In the genomic region with DNA sequence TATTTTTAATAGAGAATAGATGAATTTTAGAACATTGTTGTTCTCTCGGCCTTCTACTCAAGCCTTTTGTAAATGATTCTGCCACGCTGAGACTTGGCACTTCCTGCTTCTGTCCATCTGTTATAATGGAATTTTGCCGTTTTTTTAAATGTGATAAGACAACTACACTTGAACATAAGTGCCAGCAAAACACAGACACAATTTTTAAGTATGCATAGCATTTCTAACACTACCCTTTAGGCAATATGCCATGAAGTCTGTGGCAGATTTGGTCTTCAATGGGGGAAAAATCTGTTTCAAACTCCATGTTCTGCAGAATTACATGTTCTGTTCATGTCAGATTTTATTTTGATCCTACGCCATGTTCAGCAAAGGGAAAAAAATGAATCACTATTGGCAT, we compare ENCODE assay signal across 26 cellular contexts.
"Had no signal": no experiment of that assay in that cellular context is flagged by ENCODE, and none has a peak within 500 bp of the region (broad histone marks: within the 10 kb centered on the region; RNA-seq: fewer than 3 reads in every experiment).

No MANE protein-coding gene starts in this region.

- ATAC-seq: left cardiac atrium; left lobe of liver; left ventricle myocardium superior; lower lobe of right lung; naive thymus-derived CD4-positive, alpha-beta T cell; natural killer cell treated with Interleukin-12 subunit alpha and Interleukin-12 subunit beta and Interleukin-15 and Interleukin-18, amount 100 ng/mL, for 72 hours; right lobe of liver; stimulated activated memory B cell treated with anti-CD40 and anti-IgM and Interleukin-4, amounts not matched to agents 10 μg/mL and 1 μg/mL and 100 μg/mL, for 72 hours; stimulated activated naive CD8-positive, alpha-beta T cell treated with anti-CD3 and anti-CD28 coated beads, Interleukin-15, amount 100 ng/mL, for 72 hours had no signal

- H3K9me3 Mint-ChIP-seq: naive thymus-derived CD4-positive, alpha-beta T cell; stimulated activated memory B cell treated with anti-CD40 and anti-IgM and Interleukin-4, amounts not matched to agents 10 μg/mL and 1 μg/mL and 100 μg/mL, for 72 hours; stimulated activated naive CD8-positive, alpha-beta T cell treated with anti-CD3 and anti-CD28 coated beads, Interleukin-15, amount 100 ng/mL, for 72 hours had no signal

- H3K4me3 Mint-ChIP-seq: naive thymus-derived CD4-positive, alpha-beta T cell; natural killer cell treated with Interleukin-12 subunit alpha and Interleukin-12 subunit beta and Interleukin-15 and Interleukin-18, amount 100 ng/mL, for 72 hours; stimulated activated memory B cell treated with anti-CD40 and anti-IgM and Interleukin-4, amounts not matched to agents 10 μg/mL and 1 μg/mL and 100 μg/mL, for 72 hours; stimulated activated naive CD8-positive, alpha-beta T cell treated with anti-CD3 and anti-CD28 coated beads, Interleukin-15, amount 100 ng/mL, for 72 hours had no signal

- H3K36me3 ChIP-seq: lower lobe of right lung, ovary, right atrium auricular region, right lobe of liver, thyroid gland, transverse colon, upper lobe of left lung, vagina had no signal

- H3K4me3 ChIP-seq: lower lobe of right lung, ovary, right atrium auricular region, right lobe of liver, smooth muscle cell, testis, thyroid gland, transverse colon, upper lobe of left lung, vagina had no signal

- H3K27me3 Mint-ChIP-seq: naive thymus-derived CD4-positive, alpha-beta T cell; natural killer cell treated with Interleukin-12 subunit alpha and Interleukin-12 subunit beta and Interleukin-15 and Interleukin-18, amount 100 ng/mL, for 72 hours; progenitor cell of endocrine pancreas; stimulated activated memory B cell treated with anti-CD40 and anti-IgM and Interleukin-4, amounts not matched to agents 10 μg/mL and 1 μg/mL and 100 μg/mL, for 72 hours; stimulated activated naive CD8-positive, alpha-beta T cell treated with anti-CD3 and anti-CD28 coated beads, Interleukin-15, amount 100 ng/mL, for 72 hours had no signal

- H3K36me3 Mint-ChIP-seq: naive thymus-derived CD4-positive, alpha-beta T cell; stimulated activated memory B cell treated with anti-CD40 and anti-IgM and Interleukin-4, amounts not matched to agents 10 μg/mL and 1 μg/mL and 100 μg/mL, for 72 hours had no signal

- DNase-seq: kidney glomerular epithelial cell; left cardiac atrium; left ventricle myocardium superior; lower lobe of right lung; mammary epithelial cell; mesenchymal stem cell; naive thymus-derived CD4-positive, alpha-beta T cell; ovary; right lobe of liver; stimulated activated CD4-positive, alpha-beta T cell treated with anti-CD3 and anti-CD28 coated beads, Interleukin-1b, Interleukin-23, amount 100 ng/mL, for 48 hours; stimulated activated CD4-positive, alpha-beta T cell treated with anti-CD3 and anti-CD28 coated beads, Interleukin-2, amount 100 ng/mL, for 48 hours; stimulated activated CD4-positive, alpha-beta T cell treated with anti-CD3 and anti-CD28 coated beads, Interleukin-4, amount 100 ng/mL, for 4 hours; stimulated activated CD8-positive, alpha-beta memory T cell treated with anti-CD3 and anti-CD28 coated beads, Interleukin-4, amount 100 ng/mL, for 48 hours; stimulated activated naive CD4-positive, alpha-beta T cell treated with Interleukin-2 at 50 U/mL for 16 hours; stimulated activated naive CD8-positive, alpha-beta T cell treated with anti-CD3 and anti-CD28 coated beads, Interleukin-15, amount 100 ng/mL, for 72 hours; testis; thyroid gland; transverse colon; upper lobe of left lung had no signal

- H3K27ac ChIP-seq: lower lobe of right lung, ovary, right atrium auricular region, right lobe of liver, testis, thyroid gland, transverse colon, upper lobe of left lung, vagina had no signal

- H3K9me3 ChIP-seq: lower lobe of right lung, ovary, right atrium auricular region, right lobe of liver, testis, thyroid gland, transverse colon, upper lobe of left lung, vagina had no signal

- H3K4me2 ChIP-seq: smooth muscle cell had no signal

- H3K27ac Mint-ChIP-seq: naive thymus-derived CD4-positive, alpha-beta T cell; natural killer cell treated with Interleukin-12 subunit alpha and Interleukin-12 subunit beta and Interleukin-15 and Interleukin-18, amount 100 ng/mL, for 72 hours; progenitor cell of endocrine pancreas; stimulated activated memory B cell treated with anti-CD40 and anti-IgM and Interleukin-4, amounts not matched to agents 10 μg/mL and 1 μg/mL and 100 μg/mL, for 72 hours had no signal

- H3K27me3 ChIP-seq: ovary, right atrium auricular region, right lobe of liver, testis, thyroid gland, transverse colon, upper lobe of left lung, vagina had no signal

- H3K4me1 Mint-ChIP-seq: naive thymus-derived CD4-positive, alpha-beta T cell; stimulated activated memory B cell treated with anti-CD40 and anti-IgM and Interleukin-4, amounts not matched to agents 10 μg/mL and 1 μg/mL and 100 μg/mL, for 72 hours; stimulated activated naive CD8-positive, alpha-beta T cell treated with anti-CD3 and anti-CD28 coated beads, Interleukin-15, amount 100 ng/mL, for 72 hours had no signal

- H3K4me1 ChIP-seq: lower lobe of right lung, right atrium auricular region, right lobe of liver, testis, thyroid gland, transverse colon, upper lobe of left lung, vagina had no signal
